ENCODE assay signal across 1 cellular context in the genomic region with DNA sequence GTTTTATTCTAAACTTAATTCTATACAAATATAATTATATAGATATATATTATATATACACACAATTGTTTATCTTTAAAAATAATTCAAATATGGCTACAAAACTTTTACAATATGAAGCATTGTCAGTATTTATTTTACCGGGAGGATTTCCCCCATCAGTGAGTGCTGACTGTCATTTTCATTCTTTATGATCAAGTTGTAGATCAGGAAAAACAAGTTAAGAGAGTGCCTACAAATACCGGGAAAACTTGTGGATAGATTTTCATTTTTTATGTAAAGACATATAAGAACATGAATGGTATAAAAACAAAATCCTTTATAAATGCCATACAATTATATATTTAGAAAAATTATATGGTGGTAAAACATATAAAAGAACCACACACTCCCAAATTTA.
TF ChIP-seq lines count a peak whose summit lies in the region.

No MANE protein-coding gene starts in this region.

TF ChIP-seq in endothelial cell of umbilical vein, 7 proteins besides CTCF, POLR2A, EP300 and RAD21:
- TF ChIP-seq GATA2 (IDR thresholded peaks at IDR 0.05; ENCODE audit: insufficient read depth, insufficient read length, low read depth, low read length) (no peak), POLR2AphosphoS5 (IDR thresholded peaks at IDR 0.05; ENCODE audit: insufficient read depth, low read depth, low read length) (no peak), MYC (IDR thresholded peaks at IDR 0.05; ENCODE audit: low read depth, low read length) (no peak), JUN (IDR thresholded peaks at IDR 0.05; ENCODE audit: borderline replicate concordance, insufficient read depth, insufficient read length, low read depth) (no peak), MAX (IDR thresholded peaks at IDR 0.05; ENCODE audit: insufficient read depth, insufficient read length) (no peak), EZH2 (IDR thresholded peaks at IDR 0.05; ENCODE audit: borderline replicate concordance, low read depth, low read length, severe bottlenecking) (no peak), FOS (IDR thresholded peaks at IDR 0.05; ENCODE audit: borderline replicate concordance, insufficient read depth, low read length) (no peak)
